8 cellular contexts compared by ENCODE assay signal in the genomic region with DNA sequence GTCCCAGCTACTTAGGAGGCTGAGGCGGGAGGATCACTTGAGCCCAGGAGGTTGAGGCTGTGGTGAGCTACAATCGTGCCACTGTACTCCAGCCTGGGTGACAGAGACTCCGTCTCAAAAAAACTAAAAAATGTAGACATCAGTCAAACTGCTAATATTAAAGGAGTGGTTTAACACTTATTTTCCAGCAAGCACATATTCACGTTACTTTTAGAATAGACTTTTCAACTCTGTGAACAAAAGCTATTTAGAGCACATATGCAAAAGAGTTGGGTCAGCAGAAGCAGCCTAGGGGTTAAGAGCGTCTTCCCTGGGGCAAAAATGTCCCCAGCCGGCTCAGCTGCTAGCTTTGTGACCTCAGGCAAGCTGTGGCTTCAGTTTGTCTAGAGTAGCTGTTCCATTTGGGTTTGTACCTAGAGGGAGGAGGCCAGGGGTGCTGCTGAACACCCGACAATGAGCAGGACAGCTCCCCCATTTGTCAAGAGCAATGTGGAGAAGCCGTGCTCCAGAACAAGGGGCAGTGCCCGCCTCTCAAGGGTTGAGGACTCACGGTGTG.
A peak's percentile ranks its signal among the peaks of the same experiment; 100 is the strongest.
DNase-seq lines count a peak whose midpoint lies in the region; ATAC-seq and TF ChIP-seq lines count a peak whose summit lies in the region.

No MANE protein-coding gene starts in this region.

- H3K27ac Mint-ChIP-seq in natural killer cell = peak overlapping the region; percentile 67
- H3K27ac Mint-ChIP-seq in T-helper 2 cell treated with Interferon-gamma antibody and Interleukin-4, amounts not matched to agents 5 μg/mL and 100 μg/mL, for 36 hours = no peak overlapping the region

- no peaks in the 10 kb centered on the region for H3K4me1 ChIP-seq in osteoblast (ENCODE audit: insufficient read depth, low read length)

- H3K36me3 ChIP-seq in osteoblast (ENCODE audit: insufficient read depth, low read length) = peaks cover 10% of the 10 kb centered on the region

- no peak for DNase-seq in natural killer cell
- DNase-seq in activated CD4-positive, alpha-beta T cell treated with anti-CD3 and anti-CD28 coated beads, Interleukin-2, amount 50 U/mL, for 48 hours = no peak
- no peak for DNase-seq in osteoblast (ENCODE audit: insufficient read length, low spot score, missing footprints)
- DNase-seq in T-helper 2 cell treated with Interferon-gamma antibody and Interleukin-4, amounts not matched to agents 5 μg/mL and 100 μg/mL, for 36 hours (ENCODE audit: low spot score) = no peak
- no peak for DNase-seq in activated effector memory CD4-positive, alpha-beta T cell treated with Interleukin-2 at 50 U/mL for 16 hours

- H3K9me3 ChIP-seq in osteoblast (ENCODE audit: low read depth, low read length) = no peaks in the 10 kb centered on the region

- H2AFZ ChIP-seq in osteoblast (ENCODE audit: low read length) = no peak overlapping the region

- H3K79me2 ChIP-seq in osteoblast (ENCODE audit: insufficient read depth, low read length) = no peaks in the 10 kb centered on the region

- H3K36me3 Mint-ChIP-seq in natural killer cell = no peaks in the 10 kb centered on the region
- peaks cover 17% of the 10 kb centered on the region for H3K36me3 Mint-ChIP-seq in T-helper 2 cell treated with Interferon-gamma antibody and Interleukin-4, amounts not matched to agents 5 μg/mL and 100 μg/mL, for 36 hours (ENCODE audit: low read depth)

- intact Hi-C loops in natural killer cell (cut with micrococcal nuclease) = no loop called here

- TF ChIP-seq CTCF in natural killer cell (IDR thresholded peaks at IDR 0.05) = no peak
- no peak for TF ChIP-seq CTCF in osteoblast (IDR thresholded peaks at IDR 0.05; ENCODE audit: extremely low read depth, low read depth, low read length)

- H3K27me3 ChIP-seq in osteoblast (ENCODE audit: insufficient read depth, low read length) = no peaks in the 10 kb centered on the region

- no peaks in the 10 kb centered on the region for H4K20me1 ChIP-seq in osteoblast (ENCODE audit: insufficient read depth, low read length)

- H3K4me3 ChIP-seq in osteoblast (ENCODE audit: insufficient read depth, low read length) = no peak overlapping the region

- H3K9me3 Mint-ChIP-seq in natural killer cell = no peaks in the 10 kb centered on the region
- peaks cover 4% of the 10 kb centered on the region for H3K9me3 Mint-ChIP-seq in T-helper 2 cell treated with Interferon-gamma antibody and Interleukin-4, amounts not matched to agents 5 μg/mL and 100 μg/mL, for 36 hours

- peaks cover 7 to 21% of the 10 kb centered on the region in 2 donors for H3K4me1 Mint-ChIP-seq in natural killer cell
- peaks cover 6% of the 10 kb centered on the region for H3K4me1 Mint-ChIP-seq in T-helper 2 cell treated with Interferon-gamma antibody and Interleukin-4, amounts not matched to agents 5 μg/mL and 100 μg/mL, for 36 hours (ENCODE audit: low read depth)

- no peaks in the 10 kb centered on the region for H3K27me3 Mint-ChIP-seq in natural killer cell (ENCODE audit: low read depth in 2 of 2)
- no peaks in the 10 kb centered on the region for H3K27me3 Mint-ChIP-seq in T-helper 2 cell treated with Interferon-gamma antibody and Interleukin-4, amounts not matched to agents 5 μg/mL and 100 μg/mL, for 36 hours (ENCODE audit: low read depth)

- H3K4me2 ChIP-seq in osteoblast (ENCODE audit: insufficient read depth, low read length) = no peak overlapping the region

- H3K4me3 Mint-ChIP-seq in natural killer cell = no peak overlapping the region
- no peak overlapping the region for H3K4me3 Mint-ChIP-seq in T-helper 2 cell treated with Interferon-gamma antibody and Interleukin-4, amounts not matched to agents 5 μg/mL and 100 μg/mL, for 36 hours

- no peak overlapping the region for H3K27ac ChIP-seq in osteoblast (ENCODE audit: low read depth, low read length)

- ATAC-seq in GM18519 (IDR thresholded peaks at IDR 0.05; ENCODE audit: low FRiP score, unreplicated experiment) (peak; percentile 61), GM21619 (IDR thresholded peaks at IDR 0.05; ENCODE audit: unreplicated experiment) (peak; percentile 69), HG03457 (IDR thresholded peaks at IDR 0.05; ENCODE audit: unreplicated experiment) (peak; percentile 47), natural killer cell (no peak)

Comparison
In these comparisons a context has a peak if more than half of its experiments do, and no peak if none do; other contexts are left out.
1. ATAC-seq: peak in GM18519 (single experiment), GM21619 (single experiment) and HG03457 (single experiment); none in natural killer cell (0 of 3).